27 cellular contexts compared by ENCODE assay signal in genomic region chr5:35484241-35484640, GRCh38.
DNase-seq lines count a peak whose midpoint lies in the region; ATAC-seq, FAIRE-seq and TF ChIP-seq lines count a peak whose summit lies in the region.
"Had no signal": no experiment of that assay in that cellular context is flagged by ENCODE, and none has a peak within 500 bp of the region (broad histone marks: within the 10 kb centered on the region; RNA-seq: fewer than 3 reads in every experiment).

No MANE protein-coding gene starts in this region.

- H3K79me2 ChIP-seq in GM23338 (replicated peaks; ENCODE audit: insufficient read depth) (no peaks in the 10 kb centered on the region), Loucy (ENCODE audit: insufficient read depth, low read length) (no peaks in the 10 kb centered on the region), HepG2 (ENCODE audit: insufficient read depth, low read length) (no peaks in the 10 kb centered on the region), MM.1S (ENCODE audit: low read length) (no peaks in the 10 kb centered on the region)

- H2AFZ ChIP-seq in GM23338 (peak overlapping the region; percentile 93; the same call in 1 of the 2 replicates), Loucy (ENCODE audit: low read length) (peak overlapping the region; percentile 50), HepG2 (ENCODE audit: low read length) (peak overlapping the region; percentile 45), MM.1S (ENCODE audit: low read length) (no peak overlapping the region)

- no peaks in the 10 kb centered on the region for H3K9me3 ChIP-seq in Loucy (ENCODE audit: insufficient read depth, low read depth, low read length)
- H3K9me3 ChIP-seq in HepG2 (ENCODE audit: low read length), result no peaks in the 10 kb centered on the region
- no peaks in the 10 kb centered on the region for H3K9me3 ChIP-seq in T-helper 17 cell (ENCODE audit: control insufficient read depth, low read length, poor library complexity, severe bottlenecking)
- H3K9me3 ChIP-seq in MM.1S (replicated peaks; ENCODE audit: insufficient read depth, low read length), result no peaks in the 10 kb centered on the region
- H3K9me3 ChIP-seq: BLaER1, heart left ventricle, right atrium auricular region, spleen had no signal

- DNase-seq in GM23338 (ENCODE audit: low spot score) (no peak), HepG2 (ENCODE audit: low spot score) (no peak), T-helper 17 cell (no peak), A172 (ENCODE audit: low spot score) (no peak), kidney tubule cell (ENCODE audit: low spot score) (no peak), MM.1S (no peak)
- DNase-seq: ACHN; activated CD4-positive, alpha-beta T cell treated with anti-CD3 and anti-CD28 coated beads, Interleukin-2, amount 10 ng/mL, durations not matched to agents 24 days and 14 days; activated gamma-delta T cell treated with Interleukin-2 at 50 U/mL for 16 hours; activated naive CD8-positive, alpha-beta T cell treated with anti-CD3 and anti-CD28 coated beads, Interleukin-2, amount 50 U/mL, for 24 hours; activated T-cell treated with anti-CD3 and anti-CD28 coated beads, Interleukin-2, amount 50 U/mL, for 4 hours; central memory CD4-positive, alpha-beta T cell; DND-41; heart left ventricle; Kasumi-1; left cardiac atrium; NCI-H1105; NCI-H2029 treated with DMSO at 0.1 percent for 48 hours; NCI-H226; NCI-H69; spleen; trophoblast cell had no signal

- intact Hi-C loops in HepG2 (cut with micrococcal nuclease; ENCODE audit: unreplicated experiment), result loop anchor here (10.0 kb wide), 1 partner anchor 349 kb away; no protein-coding TSS in a partner anchor

- no peaks in the 10 kb centered on the region for H3K36me3 Mint-ChIP-seq in GM23338 (ENCODE audit: low read depth)
- H3K36me3 Mint-ChIP-seq in T-helper 17 cell (ENCODE audit: low read depth), result peaks cover under 1% of the 10 kb centered on the region

- H3K27me3 Mint-ChIP-seq in GM23338 (ENCODE audit: insufficient read depth, low read depth, poor library complexity) (no peaks in the 10 kb centered on the region), T-helper 17 cell (peaks cover 29% of the 10 kb centered on the region)
- H3K27me3 Mint-ChIP-seq: activated naive CD8-positive, alpha-beta T cell treated with anti-CD3 and anti-CD28 coated beads, Interleukin-2, amount 50 U/mL, for 24 hours had no signal

- no peak for TF ChIP-seq POLR2A in HepG2 (IDR thresholded peaks at IDR 0.05; ENCODE audit: insufficient read depth in 1 of 2, low read depth in 2 of 2, low read length in 2 of 2)

- H3K27me3 ChIP-seq in GM23338 (ENCODE audit: insufficient read depth) (no peaks in the 10 kb centered on the region), Loucy (ENCODE audit: insufficient read depth, low read length, poor library complexity, severe bottlenecking) (no peaks in the 10 kb centered on the region), HepG2 (ENCODE audit: control insufficient read depth in 1 of 2, insufficient read depth in 2 of 2, low read length in 2 of 2) (no peaks in the 10 kb centered on the region), MM.1S (replicated peaks; ENCODE audit: insufficient read depth, low read length) (no peaks in the 10 kb centered on the region)
- H3K27me3 ChIP-seq: BLaER1, heart left ventricle, right atrium auricular region, spleen had no signal

- H3K4me3 Mint-ChIP-seq in GM23338 (no peak overlapping the region), T-helper 17 cell (no peak overlapping the region)
- H3K4me3 Mint-ChIP-seq: activated CD4-positive, alpha-beta T cell treated with anti-CD3 and anti-CD28 coated beads, Interleukin-2, amount 10 ng/mL, durations not matched to agents 24 days and 14 days; activated naive CD8-positive, alpha-beta T cell treated with anti-CD3 and anti-CD28 coated beads, Interleukin-2, amount 50 U/mL, for 24 hours; activated T-cell treated with anti-CD3 and anti-CD28 coated beads, Interleukin-2, amount 50 U/mL, for 4 hours; neural crest cell had no signal

- H3K9ac ChIP-seq in Loucy (ENCODE audit: low read depth, low read length, poor library complexity, severe bottlenecking) (no peak overlapping the region), HepG2 (ENCODE audit: insufficient read depth, low read depth, low read length) (peak overlapping the region; percentile 67), MM.1S (ENCODE audit: low read length) (no peak overlapping the region)
- H3K9ac ChIP-seq: BLaER1 had no signal

- no peaks in the 10 kb centered on the region for H4K20me1 ChIP-seq in GM23338 (replicated peaks; ENCODE audit: insufficient read depth)
- no peaks in the 10 kb centered on the region for H4K20me1 ChIP-seq in Loucy (ENCODE audit: insufficient read depth, low read length, poor library complexity, severe bottlenecking)
- no peaks in the 10 kb centered on the region for H4K20me1 ChIP-seq in HepG2 (ENCODE audit: insufficient read depth, low read length)
- H4K20me1 ChIP-seq in MM.1S (ENCODE audit: insufficient read depth, low read length), result no peaks in the 10 kb centered on the region
- H4K20me1 ChIP-seq: BLaER1 had no signal

- peaks cover 34% of the 10 kb centered on the region for H3K4me1 Mint-ChIP-seq in GM23338
- peaks cover 7% of the 10 kb centered on the region for H3K4me1 Mint-ChIP-seq in T-helper 17 cell

- no peak overlapping the region for H3K27ac Mint-ChIP-seq in GM23338
- no peak overlapping the region for H3K27ac Mint-ChIP-seq in T-helper 17 cell
- H3K27ac Mint-ChIP-seq: activated CD4-positive, alpha-beta T cell treated with anti-CD3 and anti-CD28 coated beads, Interleukin-2, amount 10 ng/mL, durations not matched to agents 24 days and 14 days; activated naive CD8-positive, alpha-beta T cell treated with anti-CD3 and anti-CD28 coated beads, Interleukin-2, amount 50 U/mL, for 24 hours had no signal

- BruUV-seq in HepG2 (replicated peaks; lab: Mats Ljungman, UMichigan), result no TSS peak

- TF ChIP-seq CTCF in GM23338 (conservative IDR thresholded peaks at IDR 0.05; ENCODE audit: low read depth in 2 of 2) (no peak), Loucy (conservative IDR thresholded peaks at IDR 0.05; ENCODE audit: low read length) (no peak), HepG2 (CRISPR knock-in tag; IDR thresholded peaks at IDR 0.05) (no peak), MM.1S (IDR thresholded peaks at IDR 0.05; ENCODE audit: low read length) (no peak)

- no peak for TF ChIP-seq RAD21 in HepG2 (CRISPR knock-in tag; IDR thresholded peaks at IDR 0.05)

- H3K9me3 Mint-ChIP-seq in GM23338, result no peaks in the 10 kb centered on the region
- H3K9me3 Mint-ChIP-seq: activated naive CD8-positive, alpha-beta T cell treated with anti-CD3 and anti-CD28 coated beads, Interleukin-2, amount 50 U/mL, for 24 hours; activated T-cell treated with anti-CD3 and anti-CD28 coated beads, Interleukin-2, amount 50 U/mL, for 4 hours; neural crest cell had no signal

- H3K4me1 ChIP-seq in GM23338 (ENCODE audit: insufficient read depth) (peaks cover 41% of the 10 kb centered on the region), Loucy (ENCODE audit: insufficient read depth, low read length, poor library complexity, severe bottlenecking) (peaks cover 46% of the 10 kb centered on the region), HepG2 (ENCODE audit: insufficient read depth, low read length) (peaks cover 81% of the 10 kb centered on the region), MM.1S (ENCODE audit: low read length) (peaks cover 6% of the 10 kb centered on the region; the same call in 1 of the 2 replicates)
- H3K4me1 ChIP-seq: right atrium auricular region had no signal

- CTCF ChIA-PET in HepG2 (lab: Yijun Ruan, JAX; ENCODE audit: low intra/inter-chr PET ratio, low total read pairs), result no interaction called here

- FAIRE-seq in HepG2 (lab: Jason Lieb, UNC), result no peak

- H3K4me3 ChIP-seq in GM23338, result no peak overlapping the region
- H3K4me3 ChIP-seq in Loucy (ENCODE audit: low read length, poor library complexity, severe bottlenecking), result no peak overlapping the region
- peak overlapping the region in 2 of 3 experiments; percentile 31 to 42; a peak in 3 of 6 replicates for H3K4me3 ChIP-seq in HepG2 (replicated peaks in 1 of 3; ENCODE audit: insufficient read depth in 1 of 3, low read depth in 2 of 3, low read length in 3 of 3)
- no peak overlapping the region for H3K4me3 ChIP-seq in MM.1S (ENCODE audit: low read length)
- H3K4me3 ChIP-seq: BLaER1, heart left ventricle, right atrium auricular region, spleen had no signal

- POLR2A ChIA-PET in HepG2 (lab: Yijun Ruan, JAX), result interaction anchor here (0.6 kb wide), 1 partner anchor 1887 kb away, joined by 3 read pairs; the partner anchor contains the start of gene NUP155

- ATAC-seq in GM18508 (IDR thresholded peaks at IDR 0.05; ENCODE audit: insufficient read depth, unreplicated experiment), result peak; percentile 38
- ATAC-seq in GM23338, result no peak
- peak; percentile 77 for ATAC-seq in HepG2
- no peak for ATAC-seq in T-helper 17 cell
- ATAC-seq: activated naive CD8-positive, alpha-beta T cell treated with anti-CD3 and anti-CD28 coated beads, Interleukin-2, amount 50 U/mL, for 24 hours; activated T-cell treated with anti-CD3 and anti-CD28 coated beads, Interleukin-2, amount 50 U/mL, for 4 hours; heart left ventricle; left cardiac atrium had no signal

- H3F3A ChIP-seq in GM23338 (replicated peaks; ENCODE audit: low read depth) (no peaks in the 10 kb centered on the region), Loucy (ENCODE audit: low read depth) (no peaks in the 10 kb centered on the region), MM.1S (ENCODE audit: insufficient read depth, low read length) (no peaks in the 10 kb centered on the region)

- H3K27ac ChIP-seq in GM23338 (ENCODE audit: low read depth) (no peak overlapping the region), HepG2 (ENCODE audit: extremely low read length, insufficient read depth, low read length) (peak overlapping the region; percentile 91), MM.1S (ENCODE audit: low read length) (no peak overlapping the region)
- H3K27ac ChIP-seq: BLaER1, right atrium auricular region had no signal

- H3K36me3 ChIP-seq in GM23338 (ENCODE audit: insufficient read depth), result no peaks in the 10 kb centered on the region
- H3K36me3 ChIP-seq in Loucy (ENCODE audit: insufficient read depth, low read length), result no peaks in the 10 kb centered on the region
- no peaks in the 10 kb centered on the region for H3K36me3 ChIP-seq in HepG2 (replicated peaks in 1 of 2; ENCODE audit: control insufficient read depth in 1 of 2, insufficient read depth in 2 of 2, low read length in 2 of 2)
- no peaks in the 10 kb centered on the region for H3K36me3 ChIP-seq in MM.1S (replicated peaks; ENCODE audit: insufficient read depth, low read length)
- H3K36me3 ChIP-seq: BLaER1, heart left ventricle, right atrium auricular region, spleen had no signal

- no peak for TF ChIP-seq EP300 in HepG2 (IDR thresholded peaks at IDR 0.05; ENCODE audit: low read depth in 2 of 2, low read length in 2 of 2)
- TF ChIP-seq EP300 in HepG2 (CRISPR knock-in tag; IDR thresholded peaks at IDR 0.05; ENCODE audit: borderline replicate concordance), result no peak

- H3K4me2 ChIP-seq in GM23338, result no peak overlapping the region
- no peak overlapping the region for H3K4me2 ChIP-seq in Loucy (ENCODE audit: low read depth, low read length, poor library complexity, severe bottlenecking)
- peak overlapping the region; percentile 85 for H3K4me2 ChIP-seq in HepG2 (ENCODE audit: low read depth, low read length)
- H3K4me2 ChIP-seq in MM.1S (ENCODE audit: low read depth, low read length), result no peak overlapping the region
- H3K4me2 ChIP-seq: BLaER1 had no signal

- H3K9me2 ChIP-seq in GM23338 (ENCODE audit: insufficient read depth), result no peaks in the 10 kb centered on the region
- H3K9me2 ChIP-seq in Loucy (replicated peaks; ENCODE audit: low read depth, low read length), result no peaks in the 10 kb centered on the region
- no peaks in the 10 kb centered on the region for H3K9me2 ChIP-seq in MM.1S (replicated peaks; ENCODE audit: insufficient read depth, low read length)

- in situ Hi-C loops in HepG2 (cut with HindIII; ENCODE audit: extremely low pct_ligation_motif_present, low pct_unique_long_range_greater_than_20kb), result no loop called here

Comparison
In these comparisons a context has a peak if more than half of its experiments do, and no peak if none do; other contexts are left out.
1. ATAC-seq: peak in GM18508 (single experiment) and HepG2 (single experiment); none in GM23338 (single experiment) and T-helper 17 cell (single experiment).
2. H3K4me3 ChIP-seq: peak in HepG2 (2 of 3); none in GM23338 (single experiment), Loucy (single experiment) and MM.1S (single experiment).